2 cellular contexts compared by ENCODE assay signal in the genomic region with DNA sequence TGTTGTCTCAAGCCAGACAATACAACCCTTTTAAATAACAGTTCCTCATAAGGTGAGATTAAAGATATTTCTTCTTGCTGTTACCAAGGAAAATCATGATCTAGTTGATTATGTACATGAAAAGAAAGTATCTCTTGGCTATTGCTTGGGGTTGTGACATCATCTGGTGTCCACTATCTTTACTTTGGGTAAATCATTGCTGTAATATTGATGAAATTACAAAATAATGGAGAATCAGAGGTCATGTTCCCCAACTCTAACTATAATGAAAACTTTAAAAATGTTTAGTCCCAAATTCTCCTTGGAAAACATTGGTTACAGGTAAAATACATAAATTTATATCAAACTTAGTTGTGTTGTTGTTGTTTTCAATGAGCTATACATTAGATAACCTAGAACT.
TF ChIP-seq lines count a peak whose summit lies in the region.

No MANE protein-coding gene starts in this region.

TF ChIP-seq in liver, 16 proteins besides CTCF, POLR2A, EP300 and RAD21 (continued from another document):
- TF ChIP-seq EGR1 (IDR thresholded peaks at IDR 0.05; ENCODE audit: low read depth in 2 of 2) = no peak
- TF ChIP-seq, protein P1, sequence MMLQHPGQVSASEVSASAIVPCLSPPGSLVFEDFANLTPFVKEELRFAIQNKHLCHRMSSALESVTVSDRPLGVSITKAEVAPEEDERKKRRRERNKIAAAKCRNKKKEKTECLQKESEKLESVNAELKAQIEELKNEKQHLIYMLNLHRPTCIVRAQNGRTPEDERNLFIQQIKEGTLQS (IDR thresholded peaks at IDR 0.05) = peak; percentile 63
- TF ChIP-seq YY1 (IDR thresholded peaks at IDR 0.05) = peak; percentile 68
- peak; percentile 62 to 75 for TF ChIP-seq JUND (IDR thresholded peaks at IDR 0.05)
- TF ChIP-seq, protein P2, sequence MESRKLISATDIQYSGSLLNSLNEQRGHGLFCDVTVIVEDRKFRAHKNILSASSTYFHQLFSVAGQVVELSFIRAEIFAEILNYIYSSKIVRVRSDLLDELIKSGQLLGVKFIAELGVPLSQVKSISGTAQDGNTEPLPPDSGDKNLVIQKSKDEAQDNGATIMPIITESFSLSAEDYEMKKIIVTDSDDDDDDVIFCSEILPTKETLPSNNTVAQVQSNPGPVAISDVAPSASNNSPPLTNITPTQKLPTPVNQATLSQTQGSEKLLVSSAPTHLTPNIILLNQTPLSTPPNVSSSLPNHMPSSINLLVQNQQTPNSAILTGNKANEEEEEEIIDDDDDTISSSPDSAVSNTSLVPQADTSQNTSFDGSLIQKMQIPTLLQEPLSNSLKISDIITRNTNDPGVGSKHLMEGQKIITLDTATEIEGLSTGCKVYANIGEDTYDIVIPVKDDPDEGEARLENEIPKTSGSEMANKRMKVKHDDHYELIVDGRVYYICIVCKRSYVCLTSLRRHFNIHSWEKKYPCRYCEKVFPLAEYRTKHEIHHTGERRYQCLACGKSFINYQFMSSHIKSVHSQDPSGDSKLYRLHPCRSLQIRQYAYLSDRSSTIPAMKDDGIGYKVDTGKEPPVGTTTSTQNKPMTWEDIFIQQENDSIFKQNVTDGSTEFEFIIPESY (IDR thresholded peaks at IDR 0.05) = peak; percentile 51
- TF ChIP-seq GABPA (IDR thresholded peaks at IDR 0.05 in 1 of 2, conservative IDR thresholded peaks at IDR 0.05 in 1 of 2) = no peak
- TF ChIP-seq NR2F2 (IDR thresholded peaks at IDR 0.05) = no peak
- TF ChIP-seq RXRA (IDR thresholded peaks at IDR 0.05) = peak; percentile 57 to 80
- TF ChIP-seq TAF1 (conservative IDR thresholded peaks at IDR 0.05) = no peak
- peak; percentile 68 for TF ChIP-seq SP1 (IDR thresholded peaks at IDR 0.05)
- TF ChIP-seq, protein P3, sequence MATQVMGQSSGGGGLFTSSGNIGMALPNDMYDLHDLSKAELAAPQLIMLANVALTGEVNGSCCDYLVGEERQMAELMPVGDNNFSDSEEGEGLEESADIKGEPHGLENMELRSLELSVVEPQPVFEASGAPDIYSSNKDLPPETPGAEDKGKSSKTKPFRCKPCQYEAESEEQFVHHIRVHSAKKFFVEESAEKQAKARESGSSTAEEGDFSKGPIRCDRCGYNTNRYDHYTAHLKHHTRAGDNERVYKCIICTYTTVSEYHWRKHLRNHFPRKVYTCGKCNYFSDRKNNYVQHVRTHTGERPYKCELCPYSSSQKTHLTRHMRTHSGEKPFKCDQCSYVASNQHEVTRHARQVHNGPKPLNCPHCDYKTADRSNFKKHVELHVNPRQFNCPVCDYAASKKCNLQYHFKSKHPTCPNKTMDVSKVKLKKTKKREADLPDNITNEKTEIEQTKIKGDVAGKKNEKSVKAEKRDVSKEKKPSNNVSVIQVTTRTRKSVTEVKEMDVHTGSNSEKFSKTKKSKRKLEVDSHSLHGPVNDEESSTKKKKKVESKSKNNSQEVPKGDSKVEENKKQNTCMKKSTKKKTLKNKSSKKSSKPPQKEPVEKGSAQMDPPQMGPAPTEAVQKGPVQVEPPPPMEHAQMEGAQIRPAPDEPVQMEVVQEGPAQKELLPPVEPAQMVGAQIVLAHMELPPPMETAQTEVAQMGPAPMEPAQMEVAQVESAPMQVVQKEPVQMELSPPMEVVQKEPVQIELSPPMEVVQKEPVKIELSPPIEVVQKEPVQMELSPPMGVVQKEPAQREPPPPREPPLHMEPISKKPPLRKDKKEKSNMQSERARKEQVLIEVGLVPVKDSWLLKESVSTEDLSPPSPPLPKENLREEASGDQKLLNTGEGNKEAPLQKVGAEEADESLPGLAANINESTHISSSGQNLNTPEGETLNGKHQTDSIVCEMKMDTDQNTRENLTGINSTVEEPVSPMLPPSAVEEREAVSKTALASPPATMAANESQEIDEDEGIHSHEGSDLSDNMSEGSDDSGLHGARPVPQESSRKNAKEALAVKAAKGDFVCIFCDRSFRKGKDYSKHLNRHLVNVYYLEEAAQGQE (IDR thresholded peaks at IDR 0.05) = no peak
- peak; percentile 64 to 69 for TF ChIP-seq HNF4A (conservative IDR thresholded peaks at IDR 0.05)
- TF ChIP-seq HNF4G (IDR thresholded peaks at IDR 0.05) = no peak
- TF ChIP-seq, protein P4, sequence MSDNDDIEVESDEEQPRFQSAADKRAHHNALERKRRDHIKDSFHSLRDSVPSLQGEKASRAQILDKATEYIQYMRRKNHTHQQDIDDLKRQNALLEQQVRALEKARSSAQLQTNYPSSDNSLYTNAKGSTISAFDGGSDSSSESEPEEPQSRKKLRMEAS (IDR thresholded peaks at IDR 0.05) = no peak

TF ChIP-seq in HepG2, 621 proteins besides CTCF, POLR2A, EP300 and RAD21 (continued from another document):
- no peak for TF ChIP-seq NFE2L1 (CRISPR knock-in tag; IDR thresholded peaks at IDR 0.05; ENCODE audit: borderline replicate concordance)
- no peak for TF ChIP-seq ZNF766 (CRISPR knock-in tag; IDR thresholded peaks at IDR 0.05; ENCODE audit: borderline replicate concordance)
- no peak for TF ChIP-seq RFX1 (IDR thresholded peaks at IDR 0.05)
- no peak for TF ChIP-seq ZNF282 (IDR thresholded peaks at IDR 0.05; ENCODE audit: partially characterized antibody)
- TF ChIP-seq, protein P5, sequence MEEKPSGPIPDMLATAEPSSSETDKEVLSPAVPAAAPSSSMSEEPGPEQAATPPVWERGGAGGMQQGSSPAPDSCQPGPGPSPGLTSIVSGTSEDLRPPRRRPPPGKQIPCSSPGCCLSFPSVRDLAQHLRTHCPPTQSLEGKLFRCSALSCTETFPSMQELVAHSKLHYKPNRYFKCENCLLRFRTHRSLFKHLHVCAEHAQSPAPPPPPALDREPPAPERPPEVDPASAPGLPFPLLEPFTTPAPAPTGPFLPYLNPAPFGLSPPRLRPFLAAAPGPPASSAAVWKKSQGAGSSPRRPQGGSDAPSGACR (CRISPR knock-in tag; IDR thresholded peaks at IDR 0.05) = no peak
- TF ChIP-seq, protein P6, sequence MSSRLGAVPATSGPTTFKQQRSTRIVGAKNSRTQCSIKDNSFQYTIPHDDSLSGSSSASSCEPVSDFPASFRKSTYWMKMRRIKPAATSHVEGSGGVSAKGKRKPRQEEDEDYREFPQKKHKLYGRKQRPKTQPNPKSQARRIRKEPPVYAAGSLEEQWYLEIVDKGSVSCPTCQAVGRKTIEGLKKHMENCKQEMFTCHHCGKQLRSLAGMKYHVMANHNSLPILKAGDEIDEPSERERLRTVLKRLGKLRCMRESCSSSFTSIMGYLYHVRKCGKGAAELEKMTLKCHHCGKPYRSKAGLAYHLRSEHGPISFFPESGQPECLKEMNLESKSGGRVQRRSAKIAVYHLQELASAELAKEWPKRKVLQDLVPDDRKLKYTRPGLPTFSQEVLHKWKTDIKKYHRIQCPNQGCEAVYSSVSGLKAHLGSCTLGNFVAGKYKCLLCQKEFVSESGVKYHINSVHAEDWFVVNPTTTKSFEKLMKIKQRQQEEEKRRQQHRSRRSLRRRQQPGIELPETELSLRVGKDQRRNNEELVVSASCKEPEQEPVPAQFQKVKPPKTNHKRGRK (CRISPR knock-in tag; IDR thresholded peaks at IDR 0.05) = no peak
- no peak for TF ChIP-seq ZNF572 (CRISPR knock-in tag; IDR thresholded peaks at IDR 0.05)
- no peak for TF ChIP-seq ZNF83 (CRISPR knock-in tag; IDR thresholded peaks at IDR 0.05; ENCODE audit: borderline replicate concordance)
- TF ChIP-seq, protein P7, sequence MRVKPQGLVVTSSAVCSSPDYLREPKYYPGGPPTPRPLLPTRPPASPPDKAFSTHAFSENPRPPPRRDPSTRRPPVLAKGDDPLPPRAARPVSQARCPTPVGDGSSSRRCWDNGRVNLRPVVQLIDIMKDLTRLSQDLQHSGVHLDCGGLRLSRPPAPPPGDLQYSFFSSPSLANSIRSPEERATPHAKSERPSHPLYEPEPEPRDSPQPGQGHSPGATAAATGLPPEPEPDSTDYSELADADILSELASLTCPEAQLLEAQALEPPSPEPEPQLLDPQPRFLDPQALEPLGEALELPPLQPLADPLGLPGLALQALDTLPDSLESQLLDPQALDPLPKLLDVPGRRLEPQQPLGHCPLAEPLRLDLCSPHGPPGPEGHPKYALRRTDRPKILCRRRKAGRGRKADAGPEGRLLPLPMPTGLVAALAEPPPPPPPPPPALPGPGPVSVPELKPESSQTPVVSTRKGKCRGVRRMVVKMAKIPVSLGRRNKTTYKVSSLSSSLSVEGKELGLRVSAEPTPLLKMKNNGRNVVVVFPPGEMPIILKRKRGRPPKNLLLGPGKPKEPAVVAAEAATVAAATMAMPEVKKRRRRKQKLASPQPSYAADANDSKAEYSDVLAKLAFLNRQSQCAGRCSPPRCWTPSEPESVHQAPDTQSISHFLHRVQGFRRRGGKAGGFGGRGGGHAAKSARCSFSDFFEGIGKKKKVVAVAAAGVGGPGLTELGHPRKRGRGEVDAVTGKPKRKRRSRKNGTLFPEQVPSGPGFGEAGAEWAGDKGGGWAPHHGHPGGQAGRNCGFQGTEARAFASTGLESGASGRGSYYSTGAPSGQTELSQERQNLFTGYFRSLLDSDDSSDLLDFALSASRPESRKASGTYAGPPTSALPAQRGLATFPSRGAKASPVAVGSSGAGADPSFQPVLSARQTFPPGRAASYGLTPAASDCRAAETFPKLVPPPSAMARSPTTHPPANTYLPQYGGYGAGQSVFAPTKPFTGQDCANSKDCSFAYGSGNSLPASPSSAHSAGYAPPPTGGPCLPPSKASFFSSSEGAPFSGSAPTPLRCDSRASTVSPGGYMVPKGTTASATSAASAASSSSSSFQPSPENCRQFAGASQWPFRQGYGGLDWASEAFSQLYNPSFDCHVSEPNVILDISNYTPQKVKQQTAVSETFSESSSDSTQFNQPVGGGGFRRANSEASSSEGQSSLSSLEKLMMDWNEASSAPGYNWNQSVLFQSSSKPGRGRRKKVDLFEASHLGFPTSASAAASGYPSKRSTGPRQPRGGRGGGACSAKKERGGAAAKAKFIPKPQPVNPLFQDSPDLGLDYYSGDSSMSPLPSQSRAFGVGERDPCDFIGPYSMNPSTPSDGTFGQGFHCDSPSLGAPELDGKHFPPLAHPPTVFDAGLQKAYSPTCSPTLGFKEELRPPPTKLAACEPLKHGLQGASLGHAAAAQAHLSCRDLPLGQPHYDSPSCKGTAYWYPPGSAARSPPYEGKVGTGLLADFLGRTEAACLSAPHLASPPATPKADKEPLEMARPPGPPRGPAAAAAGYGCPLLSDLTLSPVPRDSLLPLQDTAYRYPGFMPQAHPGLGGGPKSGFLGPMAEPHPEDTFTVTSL (CRISPR knock-in tag; IDR thresholded peaks at IDR 0.05; ENCODE audit: borderline replicate concordance) = no peak
- TF ChIP-seq TBX3 (IDR thresholded peaks at IDR 0.05; ENCODE audit: borderline replicate concordance) = no peak
- no peak for TF ChIP-seq ESRRA (CRISPR knock-in tag; IDR thresholded peaks at IDR 0.05; ENCODE audit: low read depth)
- no peak for TF ChIP-seq HNRNPL (IDR thresholded peaks at IDR 0.05; ENCODE audit: low read depth, low read length)
- TF ChIP-seq ZNF33A (CRISPR knock-in tag; IDR thresholded peaks at IDR 0.05; ENCODE audit: borderline replicate concordance) = no peak
- TF ChIP-seq, protein P8, sequence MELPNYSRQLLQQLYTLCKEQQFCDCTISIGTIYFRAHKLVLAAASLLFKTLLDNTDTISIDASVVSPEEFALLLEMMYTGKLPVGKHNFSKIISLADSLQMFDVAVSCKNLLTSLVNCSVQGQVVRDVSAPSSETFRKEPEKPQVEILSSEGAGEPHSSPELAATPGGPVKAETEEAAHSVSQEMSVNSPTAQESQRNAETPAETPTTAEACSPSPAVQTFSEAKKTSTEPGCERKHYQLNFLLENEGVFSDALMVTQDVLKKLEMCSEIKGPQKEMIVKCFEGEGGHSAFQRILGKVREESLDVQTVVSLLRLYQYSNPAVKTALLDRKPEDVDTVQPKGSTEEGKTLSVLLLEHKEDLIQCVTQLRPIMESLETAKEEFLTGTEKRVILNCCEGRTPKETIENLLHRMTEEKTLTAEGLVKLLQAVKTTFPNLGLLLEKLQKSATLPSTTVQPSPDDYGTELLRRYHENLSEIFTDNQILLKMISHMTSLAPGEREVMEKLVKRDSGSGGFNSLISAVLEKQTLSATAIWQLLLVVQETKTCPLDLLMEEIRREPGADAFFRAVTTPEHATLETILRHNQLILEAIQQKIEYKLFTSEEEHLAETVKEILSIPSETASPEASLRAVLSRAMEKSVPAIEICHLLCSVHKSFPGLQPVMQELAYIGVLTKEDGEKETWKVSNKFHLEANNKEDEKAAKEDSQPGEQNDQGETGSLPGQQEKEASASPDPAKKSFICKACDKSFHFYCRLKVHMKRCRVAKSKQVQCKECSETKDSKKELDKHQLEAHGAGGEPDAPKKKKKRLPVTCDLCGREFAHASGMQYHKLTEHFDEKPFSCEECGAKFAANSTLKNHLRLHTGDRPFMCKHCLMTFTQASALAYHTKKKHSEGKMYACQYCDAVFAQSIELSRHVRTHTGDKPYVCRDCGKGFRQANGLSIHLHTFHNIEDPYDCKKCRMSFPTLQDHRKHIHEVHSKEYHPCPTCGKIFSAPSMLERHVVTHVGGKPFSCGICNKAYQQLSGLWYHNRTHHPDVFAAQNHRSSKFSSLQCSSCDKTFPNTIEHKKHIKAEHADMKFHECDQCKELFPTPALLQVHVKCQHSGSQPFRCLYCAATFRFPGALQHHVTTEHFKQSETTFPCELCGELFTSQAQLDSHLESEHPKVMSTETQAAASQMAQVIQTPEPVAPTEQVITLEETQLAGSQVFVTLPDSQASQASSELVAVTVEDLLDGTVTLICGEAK (IDR thresholded peaks at IDR 0.05) = no peak
- TF ChIP-seq, protein P8 (CRISPR knock-in tag; IDR thresholded peaks at IDR 0.05) = no peak
